In the genomic region with DNA sequence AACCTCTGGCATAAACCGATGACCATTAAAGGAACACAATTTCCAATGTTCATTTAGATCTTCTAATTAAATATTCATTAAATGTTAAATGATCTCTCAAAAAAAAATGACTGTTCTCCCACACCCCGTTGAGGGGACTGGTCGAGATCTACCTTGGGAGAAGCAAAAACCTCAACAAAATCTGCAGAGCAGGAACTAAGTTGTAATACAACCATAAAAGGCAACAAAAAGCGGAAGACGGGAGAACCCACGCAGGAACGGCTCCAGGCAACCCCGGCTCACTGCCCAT, we compare ENCODE assay signal across 8 cellular contexts. TPM values are rescaled to one million over a fixed set of nuclear protein-coding genes. Genes with fewer than 3 reads are reported as not detected.
DNase-seq lines count a peak whose midpoint lies in the region; ATAC-seq and TF ChIP-seq lines count a peak whose summit lies in the region.

No MANE protein-coding gene starts in this region.

- H3K27me3 ChIP-seq in prostate gland (replicated peaks; ENCODE audit: insufficient read depth) = no peaks in the 10 kb centered on the region

- peaks cover 3% of the 10 kb centered on the region; the same call in 1 of the 2 replicates for H3K36me3 Mint-ChIP-seq in WTC11
- peaks cover 4% of the 10 kb centered on the region for H3K36me3 Mint-ChIP-seq in glutamatergic neuron (ENCODE audit: unreplicated experiment)

- H3K27ac ChIP-seq in prostate gland = peak overlapping the region; percentile 96 to 97

- H3K4me3 Mint-ChIP-seq in WTC11 (peak overlapping the region; percentile 91), glutamatergic neuron (ENCODE audit: unreplicated experiment) (peak overlapping the region; percentile 98)

- CTCF ChIA-PET in WTC11 (lab: Charles Lee) = interaction anchor here (1.0 kb wide), 1 partner anchor 616 kb away, joined by 5 read pairs; no protein-coding TSS in a partner anchor

- intact Hi-C loops in prostate gland (cut with DNase I) = loop anchor here (10.0 kb wide), 1 partner anchor 591 kb away; a partner anchor contains a TSS
- intact Hi-C loops in posterior cingulate gyrus (cut with DNase I) = no loop called here

- in situ Hi-C loops in KBM-7 (cut with MboI; ENCODE audit: low pct_unique_long_range_greater_than_20kb, low sequenced_read_pairs) = no loop called here

- H3K4me1 Mint-ChIP-seq in WTC11 = peaks cover 9% of the 10 kb centered on the region
- H3K4me1 Mint-ChIP-seq in glutamatergic neuron (ENCODE audit: low read depth, unreplicated experiment) = peaks cover 7% of the 10 kb centered on the region

- 11% methylated on average over 8 of the region's 8 CpGs for WGBS in prostate gland

- ATAC-seq in GM21576 (IDR thresholded peaks at IDR 0.05; ENCODE audit: unreplicated experiment) = peak; percentile 34
- ATAC-seq in WTC11 = no peak

- no peak for TF ChIP-seq POLR2A in prostate gland (IDR thresholded peaks at IDR 0.05)

- DNase-seq in KBM-7 (peak; percentile 85), WTC11 (ENCODE audit: low spot score) (no peak), glutamatergic neuron (no peak), prostate gland (ENCODE audit: low spot score) (no peak), posterior cingulate gyrus (no peak)
- no peak for DNase-seq in activated effector memory CD4-positive, alpha-beta T cell treated with anti-CD3 and anti-CD28 coated beads, Interleukin-2, amount 50 U/mL, for 16 hours

- H3K36me3 ChIP-seq in prostate gland = no peaks in the 10 kb centered on the region

- no peaks in the 10 kb centered on the region for H3K4me1 ChIP-seq in prostate gland (replicated peaks)

- H3K27ac Mint-ChIP-seq in WTC11 = peak overlapping the region; percentile 96
- peak overlapping the region; percentile 96 for H3K27ac Mint-ChIP-seq in glutamatergic neuron (ENCODE audit: unreplicated experiment)

- H3K9me3 Mint-ChIP-seq in WTC11 (peaks cover 15% of the 10 kb centered on the region), glutamatergic neuron (ENCODE audit: unreplicated experiment) (peaks cover 10% of the 10 kb centered on the region)

- H3K27me3 Mint-ChIP-seq in WTC11 (ENCODE audit: low read depth) (no peaks in the 10 kb centered on the region), glutamatergic neuron (ENCODE audit: unreplicated experiment) (peaks cover 9% of the 10 kb centered on the region)

- TF ChIP-seq CTCF in WTC11 (IDR thresholded peaks at IDR 0.05) (no peak), glutamatergic neuron (IDR thresholded peaks at IDR 0.05; ENCODE audit: partially characterized antibody, unreplicated experiment) (no peak), prostate gland (IDR thresholded peaks at IDR 0.05) (no peak)

- H3K9me3 ChIP-seq in prostate gland = no peaks in the 10 kb centered on the region

- POLR2A ChIA-PET in WTC11 (lab: Charles Lee) = interaction anchor here (1.6 kb wide), 1 partner anchor 9 kb away, joined by 5 read pairs; a partner anchor contains a TSS

- H3K4me3 ChIP-seq in GM08714 (ENCODE audit: low read length) = peak overlapping the region; percentile 60; the same call in 1 of the 2 replicates
- peak overlapping the region; percentile 84 to 92 for H3K4me3 ChIP-seq in prostate gland

TF ChIP-seq in WTC11, 78 proteins besides CTCF, POLR2A, EP300 and RAD21:
- TF ChIP-seq TP53 (CRISPR knock-in tag; IDR thresholded peaks at IDR 0.05) = no peak

RNA-seq across cellular contexts. Expression of a gene that starts 0.8 kb away (rescaled TPM):
- total RNA-seq in WTC11 (2021) (34.3 to 57.1 TPM (median 48.5 TPM) in 3 replicates), glutamatergic neuron (ENCODE audit: unreplicated experiment) (6.4 TPM), prostate gland (1,000 to 10,000 TPM in 1 of 2 donors, 100 to 1,000 TPM in 1; 128 to 1,013 TPM)

RNA-seq across cellular contexts. Expression of a gene that starts 5.3 kb away (rescaled TPM):
- total RNA-seq in WTC11 (2021) (2.3 to 2.7 TPM (median 2.4 TPM) in 3 replicates), glutamatergic neuron (ENCODE audit: unreplicated experiment) (1.8 TPM), prostate gland (1 to 10 TPM in 1 of 2 donors, under 1 TPM in 1; 0.46 to 4.5 TPM)

RNA-seq across cellular contexts. Expression of a gene that starts 9.1 kb away (rescaled TPM):
- total RNA-seq in WTC11 (2021) (14.3 to 14.5 TPM (median 14.3 TPM) in 3 replicates), glutamatergic neuron (ENCODE audit: unreplicated experiment) (13.9 TPM), prostate gland (10 to 100 TPM; 13.5 to 19.9 TPM)

RNA-seq across cellular contexts. Expression of a gene that starts 48.6 kb away (rescaled TPM):
- total RNA-seq in WTC11 (2021) = 0.09 to 0.34 TPM (median 0.18 TPM) in 3 replicates
- 0.29 TPM for total RNA-seq in glutamatergic neuron (ENCODE audit: unreplicated experiment)
- under 1 TPM in 1 of 2 donors, not detected in 1; 0.74 TPM for total RNA-seq in prostate gland

RNA-seq across cellular contexts. Expression of a gene that starts 48.6 kb away (rescaled TPM):
- total RNA-seq in WTC11 (2021) (5.3 to 8.3 TPM (median 6.0 TPM) in 3 replicates), glutamatergic neuron (ENCODE audit: unreplicated experiment) (3.6 TPM), prostate gland (1 to 10 TPM; 2.8 to 5.4 TPM)
